20 cellular contexts compared by ENCODE assay signal in the genomic region with DNA sequence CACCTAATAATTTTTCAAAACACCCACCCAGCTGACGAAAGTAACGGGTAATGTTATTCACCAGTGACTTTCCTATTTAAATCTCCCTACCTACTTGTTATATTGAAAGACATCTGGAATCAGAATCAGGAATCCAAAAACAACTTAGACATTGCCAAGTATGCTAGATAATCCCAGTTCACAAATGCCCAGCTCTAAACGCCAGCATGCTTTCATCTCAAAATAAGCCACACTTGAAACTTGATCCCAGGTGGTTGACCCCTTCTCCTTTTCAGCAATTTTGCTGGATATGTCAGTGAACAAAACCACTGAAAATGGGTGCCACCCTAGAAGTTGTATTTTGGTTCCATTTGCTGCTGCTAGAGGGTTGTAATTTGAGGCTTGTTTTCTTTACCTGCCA.
DNase-seq lines count a peak whose midpoint lies in the region; ATAC-seq and TF ChIP-seq lines count a peak whose summit lies in the region.
"Had no signal": no experiment of that assay in that cellular context is flagged by ENCODE, and none has a peak within 500 bp of the region (broad histone marks: within the 10 kb centered on the region; RNA-seq: fewer than 3 reads in every experiment).

No MANE protein-coding gene starts in this region.

- H3K9me3 Mint-ChIP-seq in progenitor cell of endocrine pancreas (ENCODE audit: low read depth), result peaks cover 9% of the 10 kb centered on the region

- H3K27me3 Mint-ChIP-seq in progenitor cell of endocrine pancreas, result no peaks in the 10 kb centered on the region

- peak overlapping the region; percentile 1 for H3K27ac Mint-ChIP-seq in progenitor cell of endocrine pancreas
- H3K27ac Mint-ChIP-seq: CD4-positive, CD25-positive, alpha-beta regulatory T cell; GM23338 had no signal

- no peak for ATAC-seq in GM19397 (IDR thresholded peaks at IDR 0.05; ENCODE audit: unreplicated experiment)
- ATAC-seq: GM23338 had no signal

- H3K36me3 Mint-ChIP-seq in progenitor cell of endocrine pancreas (ENCODE audit: insufficient read depth), result peaks cover 6% of the 10 kb centered on the region

- no peak overlapping the region for H3K4me3 Mint-ChIP-seq in progenitor cell of endocrine pancreas (ENCODE audit: low read depth)
- H3K4me3 Mint-ChIP-seq: CD4-positive, CD25-positive, alpha-beta regulatory T cell; GM23338 had no signal

- peaks cover 37% of the 10 kb centered on the region for H3K4me1 Mint-ChIP-seq in progenitor cell of endocrine pancreas (ENCODE audit: low read depth)
- H3K4me1 Mint-ChIP-seq: CD4-positive, CD25-positive, alpha-beta regulatory T cell had no signal

- DNase-seq in NCI-H2107 treated with DMSO at 0.1 percent for 48 hours (lab: John Stamatoyannopoulos, UW; ENCODE audit: unreplicated experiment) (peak; percentile 12), NCI-H2107 (lab: John Stamatoyannopoulos, UW) (no peak), NCI-H2227 (lab: John Stamatoyannopoulos, UW; ENCODE audit: unreplicated experiment) (peak; percentile 60), NCI-H82 treated with DMSO at 0.1 percent for 48 hours (lab: John Stamatoyannopoulos, UW; ENCODE audit: unreplicated experiment) (peak; percentile 67), progenitor cell of endocrine pancreas (ENCODE audit: low spot score, unreplicated experiment) (no peak), SIG-M5 treated with dmso at 0.1 percent for 504 hours (lab: John Stamatoyannopoulos, UW; ENCODE audit: unreplicated experiment) (no peak), amygdala (lab: John Stamatoyannopoulos, UW) (no peak)
- DNase-seq: BE2C; CD4-positive, CD25-positive, alpha-beta regulatory T cell; COR-L47; DMS153; GF-D8; HCEC 1CT; NCI-H1105 treated with DMSO at 0.1 percent for 48 hours; NCI-H187; NCI-H510A; OCI-M1; Right ventricle myocardium superior had no signal

- no peak for TF ChIP-seq CTCF in progenitor cell of endocrine pancreas (IDR thresholded peaks at IDR 0.05; ENCODE audit: unreplicated experiment)

Comparison
In these comparisons a context has a peak if more than half of its experiments do, and no peak if none do; other contexts are left out.
1. DNase-seq: peak in NCI-H2107 treated with DMSO at 0.1 percent for 48 hours (single experiment), NCI-H2227 (single experiment) and NCI-H82 treated with DMSO at 0.1 percent for 48 hours (single experiment); none in NCI-H2107 (single experiment), progenitor cell of endocrine pancreas (single experiment), SIG-M5 treated with dmso at 0.1 percent for 504 hours (single experiment) and amygdala (0 of 56).